In genomic region chr20:32018269-32019155, GRCh38 we compare ENCODE assay signal across 1 cellular context.
TF ChIP-seq lines count a peak whose summit lies in the region.

No MANE protein-coding gene starts in this region.

TF ChIP-seq in A549, 52 proteins besides CTCF, POLR2A, EP300 and RAD21 (continued from another document):
- no peak for TF ChIP-seq REST (IDR thresholded peaks at IDR 0.05)
- no peak for TF ChIP-seq HEYL (CRISPR knock-in tag; IDR thresholded peaks at IDR 0.05)
- TF ChIP-seq SREBF2 (IDR thresholded peaks at IDR 0.05), result no peak
- TF ChIP-seq, protein P1, sequence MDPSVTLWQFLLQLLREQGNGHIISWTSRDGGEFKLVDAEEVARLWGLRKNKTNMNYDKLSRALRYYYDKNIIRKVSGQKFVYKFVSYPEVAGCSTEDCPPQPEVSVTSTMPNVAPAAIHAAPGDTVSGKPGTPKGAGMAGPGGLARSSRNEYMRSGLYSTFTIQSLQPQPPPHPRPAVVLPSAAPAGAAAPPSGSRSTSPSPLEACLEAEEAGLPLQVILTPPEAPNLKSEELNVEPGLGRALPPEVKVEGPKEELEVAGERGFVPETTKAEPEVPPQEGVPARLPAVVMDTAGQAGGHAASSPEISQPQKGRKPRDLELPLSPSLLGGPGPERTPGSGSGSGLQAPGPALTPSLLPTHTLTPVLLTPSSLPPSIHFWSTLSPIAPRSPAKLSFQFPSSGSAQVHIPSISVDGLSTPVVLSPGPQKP (IDR thresholded peaks at IDR 0.05; ENCODE audit: low read depth, low read length), result no peak
- TF ChIP-seq MAZ (IDR thresholded peaks at IDR 0.05; ENCODE audit: borderline replicate concordance, low read depth, low read length), result no peak
- TF ChIP-seq NR3C1 (IDR thresholded peaks at IDR 0.05), result no peak
- no peak for TF ChIP-seq JUNB (IDR thresholded peaks at IDR 0.05)
- no peak for TF ChIP-seq CEBPB (IDR thresholded peaks at IDR 0.05)
- no peak for TF ChIP-seq RNF2 (IDR thresholded peaks at IDR 0.05; ENCODE audit: borderline replicate concordance, low read depth)
- no peak for TF ChIP-seq KDM1A (IDR thresholded peaks at IDR 0.05; ENCODE audit: low read depth)
